In the genomic region with DNA sequence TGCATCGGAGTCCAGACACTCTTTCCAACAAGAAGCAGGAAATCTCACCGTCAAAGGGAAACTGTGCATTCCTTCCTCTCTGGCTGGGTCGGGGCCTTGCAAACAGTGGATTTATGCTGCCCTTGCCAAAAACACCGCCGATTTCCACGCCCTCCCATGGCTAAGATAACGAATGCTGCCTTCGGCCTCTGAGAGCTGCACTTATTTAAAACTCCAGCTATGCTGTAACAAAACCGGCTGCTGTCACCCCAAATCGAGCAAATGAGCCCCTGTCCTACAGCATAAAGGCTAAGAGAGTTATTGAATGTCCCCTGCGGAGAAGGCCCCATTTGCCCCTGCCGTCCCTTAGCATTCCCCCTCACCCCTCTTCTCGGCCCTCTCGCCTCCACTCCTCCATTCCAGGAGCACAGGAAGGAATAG, we compare ENCODE assay signal across 1 cellular context.
TF ChIP-seq lines count a peak whose summit lies in the region.

No MANE protein-coding gene starts in this region.

TF ChIP-seq in GM23338, 12 proteins besides CTCF, POLR2A, EP300 and RAD21 (continued from another document):
- TF ChIP-seq, protein P1, sequence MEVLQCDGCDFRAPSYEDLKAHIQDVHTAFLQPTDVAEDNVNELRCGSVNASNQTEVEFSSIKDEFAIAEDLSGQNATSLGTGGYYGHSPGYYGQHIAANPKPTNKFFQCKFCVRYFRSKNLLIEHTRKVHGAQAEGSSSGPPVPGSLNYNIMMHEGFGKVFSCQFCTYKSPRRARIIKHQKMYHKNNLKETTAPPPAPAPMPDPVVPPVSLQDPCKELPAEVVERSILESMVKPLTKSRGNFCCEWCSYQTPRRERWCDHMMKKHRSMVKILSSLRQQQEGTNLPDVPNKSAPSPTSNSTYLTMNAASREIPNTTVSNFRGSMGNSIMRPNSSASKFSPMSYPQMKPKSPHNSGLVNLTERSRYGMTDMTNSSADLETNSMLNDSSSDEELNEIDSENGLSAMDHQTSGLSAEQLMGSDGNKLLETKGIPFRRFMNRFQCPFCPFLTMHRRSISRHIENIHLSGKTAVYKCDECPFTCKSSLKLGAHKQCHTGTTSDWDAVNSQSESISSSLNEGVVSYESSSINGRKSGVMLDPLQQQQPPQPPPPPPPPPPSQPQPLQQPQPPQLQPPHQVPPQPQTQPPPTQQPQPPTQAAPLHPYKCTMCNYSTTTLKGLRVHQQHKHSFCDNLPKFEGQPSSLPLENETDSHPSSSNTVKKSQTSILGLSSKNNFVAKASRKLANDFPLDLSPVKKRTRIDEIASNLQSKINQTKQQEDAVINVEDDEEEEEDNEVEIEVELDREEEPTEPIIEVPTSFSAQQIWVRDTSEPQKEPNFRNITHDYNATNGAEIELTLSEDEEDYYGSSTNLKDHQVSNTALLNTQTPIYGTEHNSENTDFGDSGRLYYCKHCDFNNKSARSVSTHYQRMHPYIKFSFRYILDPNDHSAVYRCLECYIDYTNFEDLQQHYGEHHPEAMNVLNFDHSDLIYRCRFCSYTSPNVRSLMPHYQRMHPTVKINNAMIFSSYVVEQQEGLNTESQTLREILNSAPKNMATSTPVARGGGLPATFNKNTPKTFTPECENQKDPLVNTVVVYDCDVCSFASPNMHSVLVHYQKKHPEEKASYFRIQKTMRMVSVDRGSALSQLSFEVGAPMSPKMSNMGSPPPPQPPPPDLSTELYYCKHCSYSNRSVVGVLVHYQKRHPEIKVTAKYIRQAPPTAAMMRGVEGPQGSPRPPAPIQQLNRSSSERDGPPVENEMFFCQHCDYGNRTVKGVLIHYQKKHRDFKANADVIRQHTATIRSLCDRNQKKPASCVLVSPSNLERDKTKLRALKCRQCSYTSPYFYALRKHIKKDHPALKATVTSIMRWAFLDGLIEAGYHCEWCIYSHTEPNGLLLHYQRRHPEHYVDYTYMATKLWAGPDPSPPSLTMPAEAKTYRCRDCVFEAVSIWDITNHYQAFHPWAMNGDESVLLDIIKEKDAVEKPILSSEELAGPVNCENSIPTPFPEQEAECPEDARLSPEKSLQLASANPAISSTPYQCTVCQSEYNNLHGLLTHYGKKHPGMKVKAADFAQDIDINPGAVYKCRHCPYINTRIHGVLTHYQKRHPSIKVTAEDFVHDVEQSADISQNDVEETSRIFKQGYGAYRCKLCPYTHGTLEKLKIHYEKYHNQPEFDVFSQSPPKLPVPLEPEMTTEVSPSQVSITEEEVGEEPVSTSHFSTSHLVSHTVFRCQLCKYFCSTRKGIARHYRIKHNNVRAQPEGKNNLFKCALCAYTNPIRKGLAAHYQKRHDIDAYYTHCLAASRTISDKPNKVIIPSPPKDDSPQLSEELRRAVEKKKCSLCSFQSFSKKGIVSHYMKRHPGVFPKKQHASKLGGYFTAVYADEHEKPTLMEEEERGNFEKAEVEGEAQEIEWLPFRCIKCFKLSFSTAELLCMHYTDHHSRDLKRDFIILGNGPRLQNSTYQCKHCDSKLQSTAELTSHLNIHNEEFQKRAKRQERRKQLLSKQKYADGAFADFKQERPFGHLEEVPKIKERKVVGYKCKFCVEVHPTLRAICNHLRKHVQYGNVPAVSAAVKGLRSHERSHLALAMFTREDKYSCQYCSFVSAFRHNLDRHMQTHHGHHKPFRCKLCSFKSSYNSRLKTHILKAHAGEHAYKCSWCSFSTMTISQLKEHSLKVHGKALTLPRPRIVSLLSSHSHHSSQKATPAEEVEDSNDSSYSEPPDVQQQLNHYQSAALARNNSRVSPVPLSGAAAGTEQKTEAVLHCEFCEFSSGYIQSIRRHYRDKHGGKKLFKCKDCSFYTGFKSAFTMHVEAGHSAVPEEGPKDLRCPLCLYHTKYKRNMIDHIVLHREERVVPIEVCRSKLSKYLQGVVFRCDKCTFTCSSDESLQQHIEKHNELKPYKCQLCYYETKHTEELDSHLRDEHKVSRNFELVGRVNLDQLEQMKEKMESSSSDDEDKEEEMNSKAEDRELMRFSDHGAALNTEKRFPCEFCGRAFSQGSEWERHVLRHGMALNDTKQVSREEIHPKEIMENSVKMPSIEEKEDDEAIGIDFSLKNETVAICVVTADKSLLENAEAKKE (CRISPR knock-in tag; IDR thresholded peaks at IDR 0.05), result no peak
- TF ChIP-seq, protein P2, sequence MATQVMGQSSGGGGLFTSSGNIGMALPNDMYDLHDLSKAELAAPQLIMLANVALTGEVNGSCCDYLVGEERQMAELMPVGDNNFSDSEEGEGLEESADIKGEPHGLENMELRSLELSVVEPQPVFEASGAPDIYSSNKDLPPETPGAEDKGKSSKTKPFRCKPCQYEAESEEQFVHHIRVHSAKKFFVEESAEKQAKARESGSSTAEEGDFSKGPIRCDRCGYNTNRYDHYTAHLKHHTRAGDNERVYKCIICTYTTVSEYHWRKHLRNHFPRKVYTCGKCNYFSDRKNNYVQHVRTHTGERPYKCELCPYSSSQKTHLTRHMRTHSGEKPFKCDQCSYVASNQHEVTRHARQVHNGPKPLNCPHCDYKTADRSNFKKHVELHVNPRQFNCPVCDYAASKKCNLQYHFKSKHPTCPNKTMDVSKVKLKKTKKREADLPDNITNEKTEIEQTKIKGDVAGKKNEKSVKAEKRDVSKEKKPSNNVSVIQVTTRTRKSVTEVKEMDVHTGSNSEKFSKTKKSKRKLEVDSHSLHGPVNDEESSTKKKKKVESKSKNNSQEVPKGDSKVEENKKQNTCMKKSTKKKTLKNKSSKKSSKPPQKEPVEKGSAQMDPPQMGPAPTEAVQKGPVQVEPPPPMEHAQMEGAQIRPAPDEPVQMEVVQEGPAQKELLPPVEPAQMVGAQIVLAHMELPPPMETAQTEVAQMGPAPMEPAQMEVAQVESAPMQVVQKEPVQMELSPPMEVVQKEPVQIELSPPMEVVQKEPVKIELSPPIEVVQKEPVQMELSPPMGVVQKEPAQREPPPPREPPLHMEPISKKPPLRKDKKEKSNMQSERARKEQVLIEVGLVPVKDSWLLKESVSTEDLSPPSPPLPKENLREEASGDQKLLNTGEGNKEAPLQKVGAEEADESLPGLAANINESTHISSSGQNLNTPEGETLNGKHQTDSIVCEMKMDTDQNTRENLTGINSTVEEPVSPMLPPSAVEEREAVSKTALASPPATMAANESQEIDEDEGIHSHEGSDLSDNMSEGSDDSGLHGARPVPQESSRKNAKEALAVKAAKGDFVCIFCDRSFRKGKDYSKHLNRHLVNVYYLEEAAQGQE (IDR thresholded peaks at IDR 0.05; ENCODE audit: unreplicated experiment), result no peak
- TF ChIP-seq STAT1 (IDR thresholded peaks at IDR 0.05; ENCODE audit: unreplicated experiment), result no peak
- TF ChIP-seq POLR2AphosphoS5 (IDR thresholded peaks at IDR 0.05; ENCODE audit: low read depth), result no peak
